ENCODE assay signal across 8 cellular contexts in genomic region chr2:97870396-97870843, GRCh38.
DNase-seq lines count a peak whose midpoint lies in the region; ATAC-seq and TF ChIP-seq lines count a peak whose summit lies in the region.

No MANE protein-coding gene starts in this region.

- H3K27me3 ChIP-seq in BLaER1 treated with 17β-estradiol and CSF1 and Interleukin-3, amounts not matched to agents 10 nM and 100 nM = no peaks in the 10 kb centered on the region
- no peaks in the 10 kb centered on the region for H3K27me3 ChIP-seq in Peyer's patch

- H3K27ac ChIP-seq in BLaER1 treated with 17β-estradiol and CSF1 and Interleukin-3, amounts not matched to agents 10 nM and 100 nM = peak overlapping the region; percentile 3 to 74 (median 61); a peak in 19 of 22 replicates
- peak overlapping the region in 2 of 4 donors; percentile 2 to 21 for H3K27ac ChIP-seq in Peyer's patch

- no peak for TF ChIP-seq CTCF in Peyer's patch (IDR thresholded peaks at IDR 0.05)
- no peak for TF ChIP-seq CTCF in MCF 10A (IDR thresholded peaks at IDR 0.05; ENCODE audit: unreplicated experiment)

- H3K9me3 ChIP-seq in BLaER1 treated with 17β-estradiol and CSF1 and Interleukin-3, amounts not matched to agents 10 nM and 100 nM (replicated peaks in 1 of 11) = peaks cover 47 to 63% (median 51%) of the 10 kb centered on the region in 11 experiments
- H3K9me3 ChIP-seq in Peyer's patch = no peaks in the 10 kb centered on the region

- peaks cover 20 to 46% (median 35%) of the 10 kb centered on the region in 11 experiments for H3K36me3 ChIP-seq in BLaER1 treated with 17β-estradiol and CSF1 and Interleukin-3, amounts not matched to agents 10 nM and 100 nM
- no peaks in the 10 kb centered on the region for H3K36me3 ChIP-seq in Peyer's patch

- no TSS peak for BruUV-seq in MCF 10A (replicated peaks; lab: Mats Ljungman, UMichigan)

- intact Hi-C loops in MCF 10A (cut with micrococcal nuclease) = loop anchor here (1.0 kb wide), 1 partner anchor 123 kb away; no protein-coding TSS in a partner anchor

- H3K27ac Mint-ChIP-seq in MCF 10A (ENCODE audit: low read depth, unreplicated experiment) = peak overlapping the region; percentile 70

- H3K9ac ChIP-seq in BLaER1 treated with 17β-estradiol and CSF1 and Interleukin-3, amounts not matched to agents 10 nM and 100 nM = peak overlapping the region; percentile 5 to 61 (median 44); a peak in 16 of 22 replicates

- peak overlapping the region; percentile 71 to 91 (median 80) for H3K4me2 ChIP-seq in BLaER1 treated with 17β-estradiol and CSF1 and Interleukin-3, amounts not matched to agents 10 nM and 100 nM

- peak overlapping the region in 4 of 10 experiments; percentile 6 to 32 (median 23); a peak in 2 of 20 replicates for H3K4me3 ChIP-seq in BLaER1 treated with 17β-estradiol and CSF1 and Interleukin-3, amounts not matched to agents 10 nM and 100 nM
- H3K4me3 ChIP-seq in Peyer's patch = no peak overlapping the region

- H3K36me3 Mint-ChIP-seq in MCF 10A (ENCODE audit: insufficient read depth, unreplicated experiment) = no peaks in the 10 kb centered on the region

- H3K27me3 Mint-ChIP-seq in MCF 10A (ENCODE audit: insufficient read depth, unreplicated experiment) = no peaks in the 10 kb centered on the region

- H3K4me1 Mint-ChIP-seq in MCF 10A (ENCODE audit: insufficient read depth, unreplicated experiment) = peaks cover 26% of the 10 kb centered on the region

- peak overlapping the region; percentile 51 for H3K4me3 Mint-ChIP-seq in MCF 10A (ENCODE audit: unreplicated experiment)

- CTCF ChIA-PET in MCF 10A (lab: Yijun Ruan, JAX) = interaction anchor here (0.6 to 1.7 kb wide), 9 partner anchors 15 to 514 kb away, joined by 3 to 11 read pairs (median 3); no protein-coding TSS in a partner anchor

- peaks cover 14 to 48% (median 22%) of the 10 kb centered on the region in 11 experiments; a peak in 19 of 22 replicates for H4K20me1 ChIP-seq in BLaER1 treated with 17β-estradiol and CSF1 and Interleukin-3, amounts not matched to agents 10 nM and 100 nM

- POLR2A ChIA-PET in MCF 10A (lab: Yijun Ruan, JAX) = interaction anchor here (0.6 to 3.3 kb wide), 13 partner anchors 11 to 328 kb away, joined by 3 to 14 read pairs (median 3); partner anchors contain the start of gene TMEM131

- no peak for TF ChIP-seq POLR2A in Peyer's patch (IDR thresholded peaks at IDR 0.05)

- H3K4me1 ChIP-seq in BLaER1 treated with 17β-estradiol and CSF1 and Interleukin-3, amounts not matched to agents 10 nM and 100 nM = peaks cover 29 to 34% (median 32%) of the 10 kb centered on the region in 10 experiments
- peaks cover 0 to 19% (median 8%) of the 10 kb centered on the region in 4 donors for H3K4me1 ChIP-seq in Peyer's patch

- DNase-seq in GM19238 (ENCODE audit: insufficient read length, low spot score) = peak; percentile 49
- DNase-seq in Peyer's patch = peak in 2 of 3 donors; percentile 43 to 61
- DNase-seq in MCF 10A (ENCODE audit: unreplicated experiment) = peak; percentile 76
- DNase-seq in midbrain (lab: John Stamatoyannopoulos, UW) = peak; percentile 15
- DNase-seq in GOT3 (lab: John Stamatoyannopoulos, UW) = no peak
- DNase-seq in NCI-H774 (lab: John Stamatoyannopoulos, UW) = no peak

- ATAC-seq in HG03175 (IDR thresholded peaks at IDR 0.05; ENCODE audit: unreplicated experiment) = peak; percentile 100

- H3K9me3 Mint-ChIP-seq in MCF 10A (ENCODE audit: unreplicated experiment) = peaks cover 6% of the 10 kb centered on the region

Comparison
In these comparisons a context has a peak if more than half of its experiments do, and no peak if none do; other contexts are left out.
1. DNase-seq: peak in GM19238 (single experiment), Peyer's patch (2 of 3), MCF 10A (single experiment) and midbrain (single experiment); none in GOT3 (single experiment) and NCI-H774 (single experiment).